ENCODE assay signal across 8 cellular contexts in genomic region chr1:218284377-218284916, GRCh38. TPM values are rescaled to one million over a fixed set of nuclear protein-coding genes. Genes with fewer than 3 reads are reported as not detected.
DNase-seq lines count a peak whose midpoint lies in the region; ATAC-seq and TF ChIP-seq lines count a peak whose summit lies in the region.

No MANE protein-coding gene starts in this region.

- TF ChIP-seq CTCF in VCaP (conservative IDR thresholded peaks at IDR 0.05) (no peak), glutamatergic neuron (IDR thresholded peaks at IDR 0.05; ENCODE audit: partially characterized antibody, unreplicated experiment) (no peak)

- peak overlapping the region; percentile 99 for H3K4me3 ChIP-seq in rectal smooth muscle tissue (ENCODE audit: low read length)

- H3K4me1 Mint-ChIP-seq in glutamatergic neuron (ENCODE audit: low read depth, unreplicated experiment), result peaks cover 3% of the 10 kb centered on the region

- peak; percentile 18 for ATAC-seq in HG03039 (IDR thresholded peaks at IDR 0.05; ENCODE audit: unreplicated experiment)

- H3K9me3 Mint-ChIP-seq in glutamatergic neuron (ENCODE audit: unreplicated experiment), result peaks cover 8% of the 10 kb centered on the region

- H3K36me3 ChIP-seq in rectal smooth muscle tissue (ENCODE audit: control insufficient read depth, insufficient read depth, low read length), result no peaks in the 10 kb centered on the region

- H3K9ac ChIP-seq in rectal smooth muscle tissue (ENCODE audit: low read length), result peak overlapping the region; percentile 73

- H3K27me3 Mint-ChIP-seq in glutamatergic neuron (ENCODE audit: unreplicated experiment), result peaks cover 7% of the 10 kb centered on the region

- H3K27ac Mint-ChIP-seq in glutamatergic neuron (ENCODE audit: unreplicated experiment), result peak overlapping the region; percentile 94

- DNase-seq in NCI-H2081 (lab: John Stamatoyannopoulos, UW), result peak; percentile 61 to 73
- no peak for DNase-seq in NCI-H2081 treated with DMSO at 0.1 percent for 48 hours (lab: John Stamatoyannopoulos, UW)
- DNase-seq in glutamatergic neuron, result peak; percentile 33
- no peak for DNase-seq in DMS153 treated with DMSO at 0.1 percent for 48 hours (lab: John Stamatoyannopoulos, UW; ENCODE audit: unreplicated experiment)
- no peak for DNase-seq in NCI-H187 treated with DMSO at 0.1 percent for 48 hours (lab: John Stamatoyannopoulos, UW)

- no peaks in the 10 kb centered on the region for H3K36me3 Mint-ChIP-seq in glutamatergic neuron (ENCODE audit: unreplicated experiment)

- no peaks in the 10 kb centered on the region for H3K27me3 ChIP-seq in rectal smooth muscle tissue (ENCODE audit: control insufficient read depth, insufficient read depth, low read length)

- H3K27ac ChIP-seq in VCaP, result peak overlapping the region; percentile 86
- peak overlapping the region; percentile 79 for H3K27ac ChIP-seq in rectal smooth muscle tissue (ENCODE audit: low read depth, low read length)

- peak overlapping the region; percentile 99 for H3K4me3 Mint-ChIP-seq in glutamatergic neuron (ENCODE audit: unreplicated experiment)

- peaks cover 7% of the 10 kb centered on the region for H3K4me1 ChIP-seq in rectal smooth muscle tissue (ENCODE audit: control insufficient read depth, insufficient read depth, low read length)

RNA-seq across cellular contexts. Expression of gene RRP15, which starts 0.6 kb away (rescaled TPM):
- total RNA-seq in glutamatergic neuron (ENCODE audit: unreplicated experiment), result 18.0 TPM

Comparison
In these comparisons a context has a peak if more than half of its experiments do, and no peak if none do; other contexts are left out.
1. DNase-seq: peak in NCI-H2081 (2 of 2) and glutamatergic neuron (single experiment); none in NCI-H2081 treated with DMSO at 0.1 percent for 48 hours (single experiment), DMS153 treated with DMSO at 0.1 percent for 48 hours (single experiment) and NCI-H187 treated with DMSO at 0.1 percent for 48 hours (single experiment).